In the genomic region with DNA sequence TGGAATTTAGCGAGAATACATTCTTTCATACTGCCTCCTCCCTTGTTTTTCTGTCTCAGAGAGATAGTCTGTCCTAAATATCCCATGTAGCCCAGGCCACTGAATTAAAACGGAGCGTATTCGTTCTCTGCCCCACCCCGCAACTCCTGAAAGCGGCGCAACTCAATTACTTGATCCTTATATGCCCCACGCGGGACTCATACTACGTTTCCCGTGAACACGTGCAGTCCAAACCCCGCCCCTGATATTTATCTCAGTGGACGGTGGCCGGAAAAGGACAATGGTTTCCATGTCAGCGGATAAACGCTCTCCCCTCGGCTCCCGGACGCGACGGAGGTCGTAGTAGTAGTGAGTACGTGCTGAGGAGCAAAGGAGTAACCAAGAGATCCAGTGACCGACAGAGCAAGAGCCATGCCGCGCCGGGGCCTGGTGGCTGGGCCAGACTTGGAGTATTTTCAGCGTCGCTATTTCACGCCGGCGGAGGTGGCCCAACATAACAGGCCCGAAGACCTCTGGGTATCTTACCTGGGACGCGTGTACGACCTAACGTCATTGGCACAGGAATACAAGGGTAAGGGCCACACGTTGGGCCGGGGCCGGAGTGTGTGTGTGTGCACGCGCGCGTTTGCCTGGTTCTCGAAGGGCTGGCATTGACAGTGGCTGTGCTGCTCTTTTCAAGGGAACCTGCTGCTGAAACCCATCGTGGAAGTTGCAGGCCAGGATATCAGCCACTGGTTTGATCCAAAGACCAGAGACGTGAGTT, we compare ENCODE assay signal across 8 cellular contexts.
DNase-seq lines count a peak whose midpoint lies in the region; ATAC-seq and TF ChIP-seq lines count a peak whose summit lies in the region.

A gene with protein sequence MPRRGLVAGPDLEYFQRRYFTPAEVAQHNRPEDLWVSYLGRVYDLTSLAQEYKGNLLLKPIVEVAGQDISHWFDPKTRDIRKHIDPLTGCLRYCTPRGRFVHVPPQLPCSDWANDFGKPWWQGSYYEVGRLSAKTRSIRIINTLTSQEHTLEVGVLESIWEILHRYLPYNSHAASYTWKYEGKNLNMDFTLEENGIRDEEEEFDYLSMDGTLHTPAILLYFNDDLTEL (plus strand): TSS at position 280 of the 763 bp plus-strand sequence. CDS start 132 bp downstream, at position 412.

- DNase-seq in NCI-H1436 treated with DMSO at 0.1 percent for 48 hours (lab: John Stamatoyannopoulos, UW) (peak; percentile 94), T1000 (lab: John Stamatoyannopoulos, UW) (peak; percentile 92), astrocyte of the spinal cord (ENCODE audit: low read depth, low spot score) (peak; percentile 96), skeletal muscle cell (ENCODE audit: low read depth) (peak; percentile 82), globus pallidus (ENCODE audit: low spot score) (no peak)

- H3K36me3 ChIP-seq in iPS-15b (ENCODE audit: control insufficient read depth, insufficient read depth, low read length): no peaks in the 10 kb centered on the region

- peak within 1 kb of the TSS; percentile 70 for H3K4me3 ChIP-seq in astrocyte of the spinal cord (ENCODE audit: low read depth, low read length)
- peak within 1 kb of the TSS; percentile 95 for H3K4me3 ChIP-seq in iPS-15b (ENCODE audit: low read depth, low read length)
- H3K4me3 ChIP-seq in skeletal muscle cell (ENCODE audit: low read depth, low read length): peak within 1 kb of the TSS; percentile 75

- H3K4me1 ChIP-seq in iPS-15b (ENCODE audit: control insufficient read depth, insufficient read depth, low read length): peaks cover 6% of the 10 kb centered on the region

- H3K9ac ChIP-seq in iPS-15b (ENCODE audit: low read depth, low read length): peak within 1 kb of the TSS; percentile 98

- no peaks in the 10 kb centered on the region for H3K9me3 ChIP-seq in iPS-15b (ENCODE audit: control insufficient read depth, insufficient read depth, low read length)

- in situ Hi-C loops in astrocyte of the spinal cord (cut with HindIII; ENCODE audit: low sequenced_read_pairs): no loop called here

- TF ChIP-seq CTCF in astrocyte of the spinal cord (IDR thresholded peaks at IDR 0.05; ENCODE audit: low read depth, low read length): no peak

- H3K27me3 ChIP-seq in iPS-15b (ENCODE audit: control insufficient read depth, insufficient read depth, low read length): peaks cover 32% of the 10 kb centered on the region

- TF ChIP-seq POLR2A in GM15510 (IDR thresholded peaks at IDR 0.05; ENCODE audit: borderline replicate concordance, extremely low read depth, insufficient read length): peak; percentile 4

- peak; percentile 41 for ATAC-seq in HG02840 (IDR thresholded peaks at IDR 0.05; ENCODE audit: low FRiP score, unreplicated experiment)
